ENCODE assay signal across 1 cellular context in the genomic region with DNA sequence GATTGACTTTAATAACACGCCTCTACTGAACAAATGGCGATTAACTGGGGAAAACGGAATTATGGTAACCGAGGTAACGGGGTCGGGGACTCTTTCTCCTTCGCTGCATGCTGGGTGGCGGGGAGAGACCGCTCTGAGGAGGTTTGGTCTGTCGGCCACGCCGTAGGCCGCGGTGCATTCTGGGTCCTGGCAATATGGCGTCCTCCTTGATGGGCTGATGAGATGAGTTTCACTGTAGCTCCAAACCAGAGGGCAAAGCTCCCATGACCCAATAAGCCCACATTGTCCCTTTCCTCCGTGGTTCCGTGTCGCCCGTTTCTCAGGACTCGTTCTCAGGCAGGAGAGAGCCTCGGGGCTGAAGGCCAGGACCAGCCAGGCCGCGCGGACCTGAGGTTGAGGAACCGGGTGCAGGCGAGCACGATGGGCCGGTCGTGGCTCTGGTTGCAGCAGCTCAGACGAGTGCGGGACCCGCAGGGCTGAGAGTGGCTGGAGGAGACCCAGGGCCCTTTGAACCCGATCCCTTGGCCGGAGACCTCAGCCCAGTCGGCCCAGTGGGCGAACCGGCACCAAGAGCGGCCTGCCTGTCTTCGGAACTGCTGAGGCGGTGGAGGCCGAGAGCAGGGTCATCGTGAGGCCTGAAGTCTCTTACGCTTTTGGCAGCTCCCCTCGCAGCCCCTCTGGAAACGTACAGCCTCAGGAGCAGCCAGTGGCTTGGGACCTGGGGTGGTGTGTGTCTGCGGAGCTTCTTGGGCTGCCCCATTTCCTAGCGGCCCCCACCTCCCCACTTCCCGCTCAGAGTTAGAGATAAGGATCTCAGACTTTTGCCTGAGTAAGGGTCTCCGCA.
TF ChIP-seq lines count a peak whose summit lies in the region.

A gene with protein sequence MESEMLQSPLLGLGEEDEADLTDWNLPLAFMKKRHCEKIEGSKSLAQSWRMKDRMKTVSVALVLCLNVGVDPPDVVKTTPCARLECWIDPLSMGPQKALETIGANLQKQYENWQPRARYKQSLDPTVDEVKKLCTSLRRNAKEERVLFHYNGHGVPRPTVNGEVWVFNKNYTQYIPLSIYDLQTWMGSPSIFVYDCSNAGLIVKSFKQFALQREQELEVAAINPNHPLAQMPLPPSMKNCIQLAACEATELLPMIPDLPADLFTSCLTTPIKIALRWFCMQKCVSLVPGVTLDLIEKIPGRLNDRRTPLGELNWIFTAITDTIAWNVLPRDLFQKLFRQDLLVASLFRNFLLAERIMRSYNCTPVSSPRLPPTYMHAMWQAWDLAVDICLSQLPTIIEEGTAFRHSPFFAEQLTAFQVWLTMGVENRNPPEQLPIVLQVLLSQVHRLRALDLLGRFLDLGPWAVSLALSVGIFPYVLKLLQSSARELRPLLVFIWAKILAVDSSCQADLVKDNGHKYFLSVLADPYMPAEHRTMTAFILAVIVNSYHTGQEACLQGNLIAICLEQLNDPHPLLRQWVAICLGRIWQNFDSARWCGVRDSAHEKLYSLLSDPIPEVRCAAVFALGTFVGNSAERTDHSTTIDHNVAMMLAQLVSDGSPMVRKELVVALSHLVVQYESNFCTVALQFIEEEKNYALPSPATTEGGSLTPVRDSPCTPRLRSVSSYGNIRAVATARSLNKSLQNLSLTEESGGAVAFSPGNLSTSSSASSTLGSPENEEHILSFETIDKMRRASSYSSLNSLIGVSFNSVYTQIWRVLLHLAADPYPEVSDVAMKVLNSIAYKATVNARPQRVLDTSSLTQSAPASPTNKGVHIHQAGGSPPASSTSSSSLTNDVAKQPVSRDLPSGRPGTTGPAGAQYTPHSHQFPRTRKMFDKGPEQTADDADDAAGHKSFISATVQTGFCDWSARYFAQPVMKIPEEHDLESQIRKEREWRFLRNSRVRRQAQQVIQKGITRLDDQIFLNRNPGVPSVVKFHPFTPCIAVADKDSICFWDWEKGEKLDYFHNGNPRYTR (N-terminal part only) (plus strand): TSS at position 184 of the 844 bp plus-strand sequence. CDS start 792 bp downstream, outside the sequence.

TF ChIP-seq in HepG2, 621 proteins besides CTCF, POLR2A, EP300 and RAD21 (continued from another document and continues in another):
- TF ChIP-seq, protein P1, sequence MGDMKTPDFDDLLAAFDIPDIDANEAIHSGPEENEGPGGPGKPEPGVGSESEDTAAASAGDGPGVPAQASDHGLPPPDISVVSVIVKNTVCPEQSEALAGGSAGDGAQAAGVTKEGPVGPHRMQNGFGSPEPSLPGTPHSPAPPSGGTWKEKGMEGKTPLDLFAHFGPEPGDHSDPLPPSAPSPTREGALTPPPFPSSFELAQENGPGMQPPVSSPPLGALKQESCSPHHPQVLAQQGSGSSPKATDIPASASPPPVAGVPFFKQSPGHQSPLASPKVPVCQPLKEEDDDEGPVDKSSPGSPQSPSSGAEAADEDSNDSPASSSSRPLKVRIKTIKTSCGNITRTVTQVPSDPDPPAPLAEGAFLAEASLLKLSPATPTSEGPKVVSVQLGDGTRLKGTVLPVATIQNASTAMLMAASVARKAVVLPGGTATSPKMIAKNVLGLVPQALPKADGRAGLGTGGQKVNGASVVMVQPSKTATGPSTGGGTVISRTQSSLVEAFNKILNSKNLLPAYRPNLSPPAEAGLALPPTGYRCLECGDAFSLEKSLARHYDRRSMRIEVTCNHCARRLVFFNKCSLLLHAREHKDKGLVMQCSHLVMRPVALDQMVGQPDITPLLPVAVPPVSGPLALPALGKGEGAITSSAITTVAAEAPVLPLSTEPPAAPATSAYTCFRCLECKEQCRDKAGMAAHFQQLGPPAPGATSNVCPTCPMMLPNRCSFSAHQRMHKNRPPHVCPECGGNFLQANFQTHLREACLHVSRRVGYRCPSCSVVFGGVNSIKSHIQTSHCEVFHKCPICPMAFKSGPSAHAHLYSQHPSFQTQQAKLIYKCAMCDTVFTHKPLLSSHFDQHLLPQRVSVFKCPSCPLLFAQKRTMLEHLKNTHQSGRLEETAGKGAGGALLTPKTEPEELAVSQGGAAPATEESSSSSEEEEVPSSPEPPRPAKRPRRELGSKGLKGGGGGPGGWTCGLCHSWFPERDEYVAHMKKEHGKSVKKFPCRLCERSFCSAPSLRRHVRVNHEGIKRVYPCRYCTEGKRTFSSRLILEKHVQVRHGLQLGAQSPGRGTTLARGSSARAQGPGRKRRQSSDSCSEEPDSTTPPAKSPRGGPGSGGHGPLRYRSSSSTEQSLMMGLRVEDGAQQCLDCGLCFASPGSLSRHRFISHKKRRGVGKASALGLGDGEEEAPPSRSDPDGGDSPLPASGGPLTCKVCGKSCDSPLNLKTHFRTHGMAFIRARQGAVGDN (CRISPR knock-in tag; IDR thresholded peaks at IDR 0.05) = peak; percentile 93
- peak; percentile 92 for TF ChIP-seq ZSCAN21 (CRISPR knock-in tag; IDR thresholded peaks at IDR 0.05; ENCODE audit: borderline replicate concordance)
- TF ChIP-seq MEIS2 (CRISPR knock-in tag; IDR thresholded peaks at IDR 0.05) = peak; percentile 79; the same call in 1 of the 2 replicates
- peak; percentile 40; the same call in 1 of the 2 replicates for TF ChIP-seq ELF3 (CRISPR knock-in tag; IDR thresholded peaks at IDR 0.05)
- TF ChIP-seq U2AF2 (IDR thresholded peaks at IDR 0.05; ENCODE audit: low read depth, low read length) = no peak
- TF ChIP-seq ZNF546 (CRISPR knock-in tag; conservative IDR thresholded peaks at IDR 0.05) = peak; percentile 94
- TF ChIP-seq, protein P2, sequence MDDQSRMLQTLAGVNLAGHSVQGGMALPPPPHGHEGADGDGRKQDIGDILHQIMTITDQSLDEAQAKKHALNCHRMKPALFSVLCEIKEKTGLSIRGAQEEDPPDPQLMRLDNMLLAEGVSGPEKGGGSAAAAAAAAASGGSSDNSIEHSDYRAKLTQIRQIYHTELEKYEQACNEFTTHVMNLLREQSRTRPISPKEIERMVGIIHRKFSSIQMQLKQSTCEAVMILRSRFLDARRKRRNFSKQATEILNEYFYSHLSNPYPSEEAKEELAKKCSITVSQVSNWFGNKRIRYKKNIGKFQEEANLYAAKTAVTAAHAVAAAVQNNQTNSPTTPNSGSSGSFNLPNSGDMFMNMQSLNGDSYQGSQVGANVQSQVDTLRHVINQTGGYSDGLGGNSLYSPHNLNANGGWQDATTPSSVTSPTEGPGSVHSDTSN (CRISPR knock-in tag; IDR thresholded peaks at IDR 0.05; ENCODE audit: borderline replicate concordance) = no peak; the same call in 1 of the 2 replicates
- TF ChIP-seq, protein P3, sequence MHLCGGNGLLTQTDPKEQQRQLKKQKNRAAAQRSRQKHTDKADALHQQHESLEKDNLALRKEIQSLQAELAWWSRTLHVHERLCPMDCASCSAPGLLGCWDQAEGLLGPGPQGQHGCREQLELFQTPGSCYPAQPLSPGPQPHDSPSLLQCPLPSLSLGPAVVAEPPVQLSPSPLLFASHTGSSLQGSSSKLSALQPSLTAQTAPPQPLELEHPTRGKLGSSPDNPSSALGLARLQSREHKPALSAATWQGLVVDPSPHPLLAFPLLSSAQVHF (CRISPR knock-in tag; IDR thresholded peaks at IDR 0.05) = no peak
- TF ChIP-seq EED (CRISPR knock-in tag; IDR thresholded peaks at IDR 0.05) = peak; percentile 96; the same call in 1 of the 2 replicates
- peak; percentile 92 for TF ChIP-seq KAT7 (CRISPR knock-in tag; IDR thresholded peaks at IDR 0.05; ENCODE audit: borderline replicate concordance)
- TF ChIP-seq CBFB (CRISPR knock-in tag; IDR thresholded peaks at IDR 0.05) = peak; percentile 89
- peak; percentile 93 for TF ChIP-seq PITX1 (CRISPR knock-in tag; IDR thresholded peaks at IDR 0.05)
- no peak for TF ChIP-seq FOXP1 (IDR thresholded peaks at IDR 0.05)
- no peak; the same call in 1 of the 2 replicates for TF ChIP-seq FOXP1 (CRISPR knock-in tag; IDR thresholded peaks at IDR 0.05)
- TF ChIP-seq DNMT1 (CRISPR knock-in tag; IDR thresholded peaks at IDR 0.05) = no peak
- peak; percentile 87; the same call in 1 of the 2 replicates for TF ChIP-seq ZNF101 (CRISPR knock-in tag; IDR thresholded peaks at IDR 0.05; ENCODE audit: borderline replicate concordance, low read depth)
- TF ChIP-seq ZNF746 (CRISPR knock-in tag; IDR thresholded peaks at IDR 0.05) = no peak; the same call in 1 of the 2 replicates
- TF ChIP-seq, protein P4, sequence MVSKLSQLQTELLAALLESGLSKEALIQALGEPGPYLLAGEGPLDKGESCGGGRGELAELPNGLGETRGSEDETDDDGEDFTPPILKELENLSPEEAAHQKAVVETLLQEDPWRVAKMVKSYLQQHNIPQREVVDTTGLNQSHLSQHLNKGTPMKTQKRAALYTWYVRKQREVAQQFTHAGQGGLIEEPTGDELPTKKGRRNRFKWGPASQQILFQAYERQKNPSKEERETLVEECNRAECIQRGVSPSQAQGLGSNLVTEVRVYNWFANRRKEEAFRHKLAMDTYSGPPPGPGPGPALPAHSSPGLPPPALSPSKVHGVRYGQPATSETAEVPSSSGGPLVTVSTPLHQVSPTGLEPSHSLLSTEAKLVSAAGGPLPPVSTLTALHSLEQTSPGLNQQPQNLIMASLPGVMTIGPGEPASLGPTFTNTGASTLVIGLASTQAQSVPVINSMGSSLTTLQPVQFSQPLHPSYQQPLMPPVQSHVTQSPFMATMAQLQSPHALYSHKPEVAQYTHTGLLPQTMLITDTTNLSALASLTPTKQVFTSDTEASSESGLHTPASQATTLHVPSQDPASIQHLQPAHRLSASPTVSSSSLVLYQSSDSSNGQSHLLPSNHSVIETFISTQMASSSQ (IDR thresholded peaks at IDR 0.05; ENCODE audit: low read depth) = peak; percentile 43; the same call in 1 of the 2 replicates
- TF ChIP-seq, protein P4 (CRISPR knock-in tag; IDR thresholded peaks at IDR 0.05; ENCODE audit: borderline replicate concordance) = peak; percentile 81
- peak; percentile 96; the same call in 1 of the 2 replicates for TF ChIP-seq ZNF788 (CRISPR knock-in tag; IDR thresholded peaks at IDR 0.05; ENCODE audit: borderline replicate concordance)
- TF ChIP-seq ZNF121 (CRISPR knock-in tag; IDR thresholded peaks at IDR 0.05) = no peak; the same call in 1 of the 2 replicates
- TF ChIP-seq, protein P5, sequence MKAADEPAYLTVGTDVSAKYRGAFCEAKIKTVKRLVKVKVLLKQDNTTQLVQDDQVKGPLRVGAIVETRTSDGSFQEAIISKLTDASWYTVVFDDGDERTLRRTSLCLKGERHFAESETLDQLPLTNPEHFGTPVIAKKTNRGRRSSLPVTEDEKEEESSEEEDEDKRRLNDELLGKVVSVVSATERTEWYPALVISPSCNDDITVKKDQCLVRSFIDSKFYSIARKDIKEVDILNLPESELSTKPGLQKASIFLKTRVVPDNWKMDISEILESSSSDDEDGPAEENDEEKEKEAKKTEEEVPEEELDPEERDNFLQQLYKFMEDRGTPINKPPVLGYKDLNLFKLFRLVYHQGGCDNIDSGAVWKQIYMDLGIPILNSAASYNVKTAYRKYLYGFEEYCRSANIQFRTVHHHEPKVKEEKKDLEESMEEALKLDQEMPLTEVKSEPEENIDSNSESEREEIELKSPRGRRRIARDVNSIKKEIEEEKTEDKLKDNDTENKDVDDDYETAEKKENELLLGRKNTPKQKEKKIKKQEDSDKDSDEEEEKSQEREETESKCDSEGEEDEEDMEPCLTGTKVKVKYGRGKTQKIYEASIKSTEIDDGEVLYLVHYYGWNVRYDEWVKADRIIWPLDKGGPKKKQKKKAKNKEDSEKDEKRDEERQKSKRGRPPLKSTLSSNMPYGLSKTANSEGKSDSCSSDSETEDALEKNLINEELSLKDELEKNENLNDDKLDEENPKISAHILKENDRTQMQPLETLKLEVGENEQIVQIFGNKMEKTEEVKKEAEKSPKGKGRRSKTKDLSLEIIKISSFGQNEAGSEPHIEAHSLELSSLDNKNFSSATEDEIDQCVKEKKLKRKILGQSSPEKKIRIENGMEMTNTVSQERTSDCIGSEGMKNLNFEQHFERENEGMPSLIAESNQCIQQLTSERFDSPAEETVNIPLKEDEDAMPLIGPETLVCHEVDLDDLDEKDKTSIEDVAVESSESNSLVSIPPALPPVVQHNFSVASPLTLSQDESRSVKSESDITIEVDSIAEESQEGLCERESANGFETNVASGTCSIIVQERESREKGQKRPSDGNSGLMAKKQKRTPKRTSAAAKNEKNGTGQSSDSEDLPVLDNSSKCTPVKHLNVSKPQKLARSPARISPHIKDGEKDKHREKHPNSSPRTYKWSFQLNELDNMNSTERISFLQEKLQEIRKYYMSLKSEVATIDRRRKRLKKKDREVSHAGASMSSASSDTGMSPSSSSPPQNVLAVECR (CRISPR knock-in tag; IDR thresholded peaks at IDR 0.05; ENCODE audit: borderline replicate concordance) = peak; percentile 96
- no peak for TF ChIP-seq SMC3 (IDR thresholded peaks at IDR 0.05; ENCODE audit: low read length)
- TF ChIP-seq HES4 (CRISPR knock-in tag; IDR thresholded peaks at IDR 0.05; ENCODE audit: borderline replicate concordance) = peak; percentile 79; the same call in 1 of the 2 replicates
- TF ChIP-seq, protein P6, sequence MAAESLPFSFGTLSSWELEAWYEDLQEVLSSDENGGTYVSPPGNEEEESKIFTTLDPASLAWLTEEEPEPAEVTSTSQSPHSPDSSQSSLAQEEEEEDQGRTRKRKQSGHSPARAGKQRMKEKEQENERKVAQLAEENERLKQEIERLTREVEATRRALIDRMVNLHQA (CRISPR knock-in tag; IDR thresholded peaks at IDR 0.05) = no peak
- TF ChIP-seq ZNF333 (CRISPR knock-in tag; IDR thresholded peaks at IDR 0.05; ENCODE audit: borderline replicate concordance) = peak; percentile 92; the same call in 1 of the 2 replicates
- TF ChIP-seq THYN1 (CRISPR knock-in tag; IDR thresholded peaks at IDR 0.05; ENCODE audit: borderline replicate concordance, low read depth) = no peak; the same call in 1 of the 2 replicates
- TF ChIP-seq ZSCAN12 (CRISPR knock-in tag; IDR thresholded peaks at IDR 0.05) = no peak
- peak; percentile 97 for TF ChIP-seq ZNF883 (CRISPR knock-in tag; IDR thresholded peaks at IDR 0.05; ENCODE audit: not compliant biosample characterization)
- TF ChIP-seq ZNF552 (CRISPR knock-in tag; IDR thresholded peaks at IDR 0.05; ENCODE audit: borderline replicate concordance) = peak; percentile 71; the same call in 1 of the 2 replicates
- TF ChIP-seq ZNF775 (CRISPR knock-in tag; IDR thresholded peaks at IDR 0.05; ENCODE audit: borderline replicate concordance) = no peak
- TF ChIP-seq ZNF605 (CRISPR knock-in tag; IDR thresholded peaks at IDR 0.05) = peak; percentile 96
- TF ChIP-seq ZNF205 (CRISPR knock-in tag; IDR thresholded peaks at IDR 0.05) = peak; percentile 70
- TF ChIP-seq ZNF747 (CRISPR knock-in tag; IDR thresholded peaks at IDR 0.05; ENCODE audit: borderline replicate concordance) = peak; percentile 71; the same call in 1 of the 2 replicates
- TF ChIP-seq PAF1 (CRISPR knock-in tag; IDR thresholded peaks at IDR 0.05) = no peak
- peak; percentile 59; the same call in 1 of the 2 replicates for TF ChIP-seq JUN (CRISPR knock-in tag; IDR thresholded peaks at IDR 0.05)
- TF ChIP-seq ZNF329 (CRISPR knock-in tag; IDR thresholded peaks at IDR 0.05; ENCODE audit: low read depth) = peak; percentile 81; the same call in 1 of the 2 replicates
